20 cellular contexts compared by ENCODE assay signal in genomic region chr2:10557506-10558265, GRCh38.
DNase-seq lines count a peak whose midpoint lies in the region; ATAC-seq, FAIRE-seq and TF ChIP-seq lines count a peak whose summit lies in the region.
"Had no signal": no experiment of that assay in that cellular context is flagged by ENCODE, and none has a peak within 500 bp of the region (broad histone marks: within the 10 kb centered on the region; RNA-seq: fewer than 3 reads in every experiment).

No MANE protein-coding gene starts in this region.

- no peak overlapping the region for H3K4me2 ChIP-seq in H9 (ENCODE audit: insufficient read depth, insufficient read length, low read length)
- H3K4me2 ChIP-seq in GM12878 (ENCODE audit: control insufficient read depth, insufficient read depth): no peak overlapping the region
- H3K4me2 ChIP-seq in HepG2 (ENCODE audit: low read depth, low read length): no peak overlapping the region

- H3K79me2 ChIP-seq in H9 (ENCODE audit: insufficient read depth, low read length) (no peaks in the 10 kb centered on the region), GM12878 (ENCODE audit: control insufficient read depth, insufficient read depth, low read length) (no peaks in the 10 kb centered on the region), HepG2 (ENCODE audit: insufficient read depth, low read length) (no peaks in the 10 kb centered on the region)

- no peak overlapping the region for H2BK5ac ChIP-seq in H9 (ENCODE audit: insufficient read length, low read length)

- H3K36me3 ChIP-seq in GM12878 (ENCODE audit: control insufficient read depth in 2 of 2, insufficient read depth in 2 of 2, low read length in 1 of 2): no peaks in the 10 kb centered on the region; a peak in 2 of 4 replicates
- H3K36me3 ChIP-seq in HepG2 (replicated peaks in 1 of 2; ENCODE audit: control insufficient read depth in 1 of 2, insufficient read depth in 2 of 2, low read length in 2 of 2): no peaks in the 10 kb centered on the region
- H3K36me3 ChIP-seq: SJSA1 had no signal

- CTCF ChIA-PET in GM12878 (lab: Yijun Ruan, JAX) (no interaction called here), HepG2 (lab: Yijun Ruan, JAX; ENCODE audit: low intra/inter-chr PET ratio, low total read pairs) (no interaction called here)

- H3K23ac ChIP-seq in H9 (ENCODE audit: insufficient read length, low read depth, low read length): no peak overlapping the region

- H3K27me3 ChIP-seq in H9 (ENCODE audit: insufficient read depth, low read length) (no peaks in the 10 kb centered on the region), GM12878 (replicated peaks in 1 of 2; ENCODE audit: control insufficient read depth in 2 of 2, insufficient read depth in 2 of 2, low read length in 1 of 2) (no peaks in the 10 kb centered on the region), HepG2 (ENCODE audit: control insufficient read depth in 1 of 2, insufficient read depth in 2 of 2, low read length in 2 of 2) (peaks cover 8 to 13% of the 10 kb centered on the region in 2 experiments; a peak in 4 of 5 replicates)
- H3K27me3 ChIP-seq: SJSA1 had no signal

- H3K4ac ChIP-seq in H9 (ENCODE audit: low read depth, low read length): no peak overlapping the region

- no peak overlapping the region for H3K14ac ChIP-seq in H9 (ENCODE audit: insufficient read depth, low read length)

- no peak overlapping the region for H2BK12ac ChIP-seq in H9 (ENCODE audit: insufficient read length, low read depth, low read length)

- DNase-seq in 8988T (peak; percentile 39), H9 (no peak), GM12878 (ENCODE audit: low read depth, low spot score) (no peak), HepG2 (ENCODE audit: low spot score) (no peak), KBM-7 (no peak)
- no peak for DNase-seq in stimulated activated CD4-positive, alpha-beta T cell treated with anti-CD3 and anti-CD28 coated beads, Interleukin-1b, Interleukin-23, amount 100 ng/mL, for 48 hours
- DNase-seq: Calu3; CD4-positive, alpha-beta T cell; DMS79; GM23248; NCI-H1417; NCI-H2029 treated with DMSO at 0.1 percent for 48 hours; NCI-H510A treated with DMSO at 0.1 percent for 48 hours; RPMI8226 had no signal

- H2BK15ac ChIP-seq in H9 (ENCODE audit: low read depth, low read length): no peak overlapping the region

- H3K27me3 Mint-ChIP-seq in H9 (ENCODE audit: low read depth): no peaks in the 10 kb centered on the region
- H3K27me3 Mint-ChIP-seq: B cell; CD4-positive, alpha-beta T cell; IgD-negative memory B cell had no signal

- H3K9ac ChIP-seq in H9 (ENCODE audit: extremely low read depth, insufficient read length, low read length) (no peak overlapping the region), GM12878 (ENCODE audit: control insufficient read depth, insufficient read depth, low read length) (no peak overlapping the region), HepG2 (ENCODE audit: insufficient read depth, low read depth, low read length) (no peak overlapping the region)
- H3K9ac ChIP-seq: GM23248 had no signal

- peaks cover 4 to 5% of the 10 kb centered on the region in 2 experiments; a peak in 4 of 5 replicates for H3K9me3 Mint-ChIP-seq in H9
- H3K9me3 Mint-ChIP-seq: CD4-positive, alpha-beta T cell; IgD-negative memory B cell had no signal

- no peak overlapping the region for H2BK120ac ChIP-seq in H9 (ENCODE audit: low read depth, low read length, poor library complexity, severe bottlenecking)

- in situ Hi-C loops in GM12878 (cut with MboI): no loop called here
- in situ Hi-C loops in HepG2 (cut with HindIII; ENCODE audit: extremely low pct_ligation_motif_present, low pct_unique_long_range_greater_than_20kb): no loop called here
- in situ Hi-C loops in KBM-7 (cut with MboI; ENCODE audit: low pct_unique_long_range_greater_than_20kb, low sequenced_read_pairs): no loop called here

- H3K9me3 ChIP-seq in H9 (ENCODE audit: control insufficient read depth, low read depth, low read length) (no peaks in the 10 kb centered on the region), GM12878 (replicated peaks; ENCODE audit: control insufficient read depth, insufficient read depth, low read length) (no peaks in the 10 kb centered on the region), HepG2 (ENCODE audit: low read length) (no peaks in the 10 kb centered on the region)
- H3K9me3 ChIP-seq: SJSA1 had no signal

- peak overlapping the region in 1 of 3 experiments; percentile 73; a peak in 1 of 7 replicates for H3K27ac Mint-ChIP-seq in H9
- H3K27ac Mint-ChIP-seq: B cell; CD4-positive, alpha-beta T cell; IgD-negative memory B cell had no signal

- POLR2A ChIA-PET in GM12878 (lab: Charles Lee) (interaction anchor here (0.6 kb wide), 1 partner anchor 242 kb away, joined by 3 read pairs; no protein-coding TSS in a partner anchor), HepG2 (lab: Yijun Ruan, JAX) (no interaction called here)

- no peak for FAIRE-seq in GM12878 (lab: Jason Lieb, UNC)
- FAIRE-seq in HepG2 (lab: Jason Lieb, UNC): no peak
- FAIRE-seq: G401.6, GM12892 had no signal

- no peak overlapping the region for H3K56ac ChIP-seq in H9 (ENCODE audit: insufficient read length, low read depth, low read length)

- TF ChIP-seq EP300 in GM12878 (IDR thresholded peaks at IDR 0.05; ENCODE audit: borderline replicate concordance in 1 of 2, control insufficient read depth in 1 of 2, low read depth in 2 of 2, low read length in 2 of 2): no peak
- no peak for TF ChIP-seq EP300 in HepG2 (IDR thresholded peaks at IDR 0.05; ENCODE audit: low read depth in 2 of 2, low read length in 2 of 2)
- no peak for TF ChIP-seq EP300 in HepG2 (CRISPR knock-in tag; IDR thresholded peaks at IDR 0.05; ENCODE audit: borderline replicate concordance)

- no peaks in the 10 kb centered on the region for H3K4me1 ChIP-seq in H9 (ENCODE audit: insufficient read depth, low read length)
- no peaks in the 10 kb centered on the region for H3K4me1 ChIP-seq in GM12878 (ENCODE audit: control insufficient read depth, insufficient read depth, low read length)
- H3K4me1 ChIP-seq in HepG2 (ENCODE audit: insufficient read depth, low read length): no peaks in the 10 kb centered on the region
- H3K4me1 ChIP-seq: SJSA1 had no signal

- intact Hi-C loops in GM12878 (cut with micrococcal nuclease; ENCODE audit: unreplicated experiment) (no loop called here), HepG2 (cut with micrococcal nuclease; ENCODE audit: unreplicated experiment) (loop anchor here (2.0 kb wide), 1 partner anchor 103 kb away; no protein-coding TSS in a partner anchor)

- ATAC-seq in GM12878 (0 out of 3 replicates have a peak, but pooled peaks have one; percentile 23), HepG2 (peak; percentile 85), GM19463 (IDR thresholded peaks at IDR 0.05; ENCODE audit: unreplicated experiment) (no peak)

- no CpG with 5 or more reads among the region's 17 CpGs for WGBS in H9 (ENCODE audit: extremely low coverage, insufficient read length, low lambda C conversion rate)
- 67% methylated on average over 17 of the region's 17 CpGs for WGBS in GM12878 (ENCODE audit: insufficient coverage, insufficient replicate concordance, low lambda C conversion rate, missing lambda C conversion rate)
- 52% methylated on average over 12 of the region's 17 CpGs for WGBS in HepG2 (ENCODE audit: low lambda C conversion rate)

- H3K4me3 ChIP-seq in GM12878 (no peak overlapping the region), HepG2 (replicated peaks in 1 of 3; ENCODE audit: insufficient read depth in 1 of 3, low read depth in 2 of 3, low read length in 3 of 3) (no peak overlapping the region)
- H3K4me3 ChIP-seq: GM23248, SJSA1 had no signal

- H3K27ac ChIP-seq in H9 (ENCODE audit: insufficient read length, low read depth, low read length) (no peak overlapping the region), GM12878 (ENCODE audit: control insufficient read depth, insufficient read depth) (no peak overlapping the region), HepG2 (ENCODE audit: extremely low read length, insufficient read depth, low read length) (no peak overlapping the region)
- H3K27ac ChIP-seq: GM23248, SJSA1 had no signal

- TF ChIP-seq CTCF in H9 (conservative IDR thresholded peaks at IDR 0.05) (peak; percentile 28; the same call in 1 of the 3 replicates), GM12878 (IDR thresholded peaks at IDR 0.05 in 2 of 3, conservative IDR thresholded peaks at IDR 0.05 in 1 of 3; ENCODE audit: control insufficient read depth in 2 of 3, extremely low read depth in 1 of 3, insufficient read depth in 1 of 3, low read depth in 3 of 3, low read length in 3 of 3) (no peak), HepG2 (CRISPR knock-in tag; IDR thresholded peaks at IDR 0.05) (peak; percentile 54)

- TF ChIP-seq POLR2A in GM12878 (IDR thresholded peaks at IDR 0.05; ENCODE audit: low read depth, low read length) (no peak), HepG2 (IDR thresholded peaks at IDR 0.05; ENCODE audit: insufficient read depth in 1 of 2, low read depth in 2 of 2, low read length in 2 of 2) (no peak)

- SMC1A ChIA-PET in GM12878 (lab: Charles Lee; ENCODE audit: uncharacterized antibody, unreplicated experiment): interaction anchor here (0.6 kb wide), 1 partner anchor 180 kb away, joined by 3 read pairs; no protein-coding TSS in a partner anchor

- TF ChIP-seq RAD21 in GM12878 (IDR thresholded peaks at IDR 0.05; ENCODE audit: insufficient read depth, low read depth, low read length): no peak
- TF ChIP-seq RAD21 in HepG2 (CRISPR knock-in tag; IDR thresholded peaks at IDR 0.05): 0 out of 2 replicates have a peak, but pooled peaks have one; percentile 21

- no peak overlapping the region for H4K8ac ChIP-seq in H9 (replicated peaks; ENCODE audit: insufficient read length, low read depth, low read length)

- no peak overlapping the region for H3K4me3 Mint-ChIP-seq in H9
- H3K4me3 Mint-ChIP-seq: B cell; CD4-positive, alpha-beta T cell had no signal

- peaks cover 3 to 10% (median 6%) of the 10 kb centered on the region in 3 experiments; a peak in 5 of 7 replicates for H3K36me3 Mint-ChIP-seq in H9 (ENCODE audit: insufficient read depth in 1 of 3, low read depth in 3 of 3)

- H2AK5ac ChIP-seq in H9 (ENCODE audit: insufficient read length, low read length): no peak overlapping the region

- no peak overlapping the region for H4K5ac ChIP-seq in H9 (ENCODE audit: insufficient read length, low read depth, low read length)

- RAD21 ChIA-PET in GM12878 (lab: Charles Lee; ENCODE audit: unreplicated experiment): no interaction called here

- H3K79me1 ChIP-seq in H9 (ENCODE audit: insufficient read depth, low read depth, low read length, poor library complexity, severe bottlenecking): no peaks in the 10 kb centered on the region

- H2BK20ac ChIP-seq in H9 (ENCODE audit: low read depth, low read length, poor library complexity, severe bottlenecking): no peak overlapping the region

- no peak overlapping the region for H3K18ac ChIP-seq in H9 (ENCODE audit: insufficient read length, low read depth, low read length)

- no peak overlapping the region for H4K91ac ChIP-seq in H9 (ENCODE audit: insufficient read length, low read depth, low read length)

- 0 out of 4 replicates have a peak, but pooled peaks cover 0 to 2% of the 10 kb centered on the region in 2 experiments for H3K4me1 Mint-ChIP-seq in H9
- H3K4me1 Mint-ChIP-seq: B cell had no signal

- H4K20me1 ChIP-seq in H9 (ENCODE audit: control insufficient read depth, insufficient read depth, insufficient read length) (no peaks in the 10 kb centered on the region), GM12878 (ENCODE audit: control insufficient read depth, insufficient read depth) (no peaks in the 10 kb centered on the region), HepG2 (ENCODE audit: insufficient read depth, low read length) (no peaks in the 10 kb centered on the region)

- no TSS peak for BruUV-seq in GM12878 (replicated peaks; lab: Mats Ljungman, UMichigan)
- no TSS peak for BruUV-seq in HepG2 (replicated peaks; lab: Mats Ljungman, UMichigan)

- H2AFZ ChIP-seq in H9 (ENCODE audit: low read length) (no peak overlapping the region), GM12878 (ENCODE audit: control insufficient read depth, low read depth, low read length) (no peak overlapping the region), HepG2 (ENCODE audit: low read length) (no peak overlapping the region)
- H2AFZ ChIP-seq: GM23248 had no signal

- H3K23me2 ChIP-seq in H9 (ENCODE audit: insufficient read length, low read depth, low read length, poor library complexity, severe bottlenecking): no peaks in the 10 kb centered on the region

- no peak overlapping the region for H3T11ph ChIP-seq in H9 (ENCODE audit: low read length)

Comparison
In these comparisons a context has a peak if more than half of its experiments do, and no peak if none do; other contexts are left out.
1. CTCF ChIP-seq: peak in H9 (single experiment) and HepG2 (single experiment); none in GM12878 (0 of 3).